ENCODE assay signal across 8 cellular contexts in genomic region chr5:181217805-181218065, GRCh38. TPM values are rescaled to one million over a fixed set of nuclear protein-coding genes. Genes with fewer than 3 reads are reported as not detected.
DNase-seq lines count a peak whose midpoint lies in the region; ATAC-seq and TF ChIP-seq lines count a peak whose summit lies in the region.

No MANE protein-coding gene starts in this region.

- peak overlapping the region; percentile 91 for H3K27ac Mint-ChIP-seq in Calu3 (ENCODE audit: unreplicated experiment)

- peaks cover 51% of the 10 kb centered on the region for H3K4me1 Mint-ChIP-seq in Calu3 (ENCODE audit: low read depth, unreplicated experiment)

- CTCF ChIA-PET in Calu3 (lab: Charles Lee): interaction anchor here (0.7 kb wide), 1 partner anchor 10 kb away, joined by 3 read pairs; no protein-coding TSS in a partner anchor

- H3K9me3 Mint-ChIP-seq in Calu3 (ENCODE audit: low read depth, unreplicated experiment): no peaks in the 10 kb centered on the region

- TF ChIP-seq CTCF in Calu3 (IDR thresholded peaks at IDR 0.05; ENCODE audit: unreplicated experiment): no peak
- no peak for TF ChIP-seq CTCF in fibroblast of the aortic adventitia (IDR thresholded peaks at IDR 0.05; ENCODE audit: insufficient read depth, low read length)
- TF ChIP-seq CTCF in retinal pigment epithelial cell (conservative IDR thresholded peaks at IDR 0.05; ENCODE audit: low read depth, low read length): peak; percentile 0

- H3K4me3 Mint-ChIP-seq in Calu3 (ENCODE audit: low read depth, unreplicated experiment): peak overlapping the region; percentile 68

- ATAC-seq in HG02970 (IDR thresholded peaks at IDR 0.05; ENCODE audit: low FRiP score, unreplicated experiment): peak; percentile 15

- H3K36me3 Mint-ChIP-seq in Calu3 (ENCODE audit: insufficient read depth, unreplicated experiment): peaks cover 54% of the 10 kb centered on the region

- intact Hi-C loops in Calu3 (cut with micrococcal nuclease; ENCODE audit: unreplicated experiment): loop anchor here (1.0 kb wide), 1 partner anchor 10 kb away; no protein-coding TSS in a partner anchor

- peak overlapping the region; percentile 52 for H3K4me3 ChIP-seq in fibroblast of the aortic adventitia (ENCODE audit: low read depth, low read length)
- peak overlapping the region; percentile 52 for H3K4me3 ChIP-seq in retinal pigment epithelial cell (ENCODE audit: low read length)

- no TSS peak for BruUV-seq in Calu3 (replicated peaks; lab: Mats Ljungman, UMichigan)

- DNase-seq in Calu3 (peak; percentile 70), fibroblast of the aortic adventitia (ENCODE audit: low read depth) (no peak), retinal pigment epithelial cell (ENCODE audit: low read depth) (no peak), NOMO-1 treated with DMSO at 0.1 percent for 48 hours (lab: John Stamatoyannopoulos, UW; ENCODE audit: unreplicated experiment) (no peak), NCI-H226 (no peak), GM19240 (ENCODE audit: insufficient read length, low spot score) (no peak)
- DNase-seq in activated CD4-positive, alpha-beta T cell treated with anti-CD3 and anti-CD28 coated beads, Interleukin-2, amount 50 U/mL, for 1 hour: peak; percentile 38

- H3K27me3 Mint-ChIP-seq in Calu3 (ENCODE audit: unreplicated experiment): peaks cover 8% of the 10 kb centered on the region

RNA-seq across cellular contexts. Expression of gene TRIM41, which starts 5.3 kb away (rescaled TPM):
- 33.5 and 34.2 TPM in 2 replicates for total RNA-seq in Calu3 (2022)
- total RNA-seq in fibroblast of the aortic adventitia (ENCODE audit: low replicate concordance): 12.7 and 19.1 TPM in 2 replicates

RNA-seq across cellular contexts. Expression of gene TRIM7, which starts 12.7 kb away (rescaled TPM):
- total RNA-seq in Calu3 (2022): 1.8 and 2.4 TPM in 2 replicates
- total RNA-seq in fibroblast of the aortic adventitia (ENCODE audit: low replicate concordance): 0.74 and 3.3 TPM in 2 replicates

RNA-seq across cellular contexts. Expression of gene RACK1, which starts 26.0 kb away (rescaled TPM):
- total RNA-seq in Calu3 (2022): 1,679 and 1,946 TPM in 2 replicates
- total RNA-seq in fibroblast of the aortic adventitia (ENCODE audit: low replicate concordance): 2,117 and 4,931 TPM in 2 replicates

RNA-seq across cellular contexts. Expression of gene TRIM52, which starts 43.2 kb away (rescaled TPM):
- total RNA-seq in Calu3 (2022) (14.8 and 14.9 TPM in 2 replicates), fibroblast of the aortic adventitia (ENCODE audit: low replicate concordance) (7.4 and 15.6 TPM in 2 replicates)

Comparison
In these comparisons a context has a peak if more than half of its experiments do, and no peak if none do; other contexts are left out.
1. DNase-seq: peak in Calu3 (single experiment) and activated CD4-positive, alpha-beta T cell treated with anti-CD3 and anti-CD28 coated beads, Interleukin-2, amount 50 U/mL, for 1 hour (single experiment); none in fibroblast of the aortic adventitia (single experiment), retinal pigment epithelial cell (single experiment), NOMO-1 treated with DMSO at 0.1 percent for 48 hours (single experiment), NCI-H226 (single experiment) and GM19240 (single experiment).